In the genomic region with DNA sequence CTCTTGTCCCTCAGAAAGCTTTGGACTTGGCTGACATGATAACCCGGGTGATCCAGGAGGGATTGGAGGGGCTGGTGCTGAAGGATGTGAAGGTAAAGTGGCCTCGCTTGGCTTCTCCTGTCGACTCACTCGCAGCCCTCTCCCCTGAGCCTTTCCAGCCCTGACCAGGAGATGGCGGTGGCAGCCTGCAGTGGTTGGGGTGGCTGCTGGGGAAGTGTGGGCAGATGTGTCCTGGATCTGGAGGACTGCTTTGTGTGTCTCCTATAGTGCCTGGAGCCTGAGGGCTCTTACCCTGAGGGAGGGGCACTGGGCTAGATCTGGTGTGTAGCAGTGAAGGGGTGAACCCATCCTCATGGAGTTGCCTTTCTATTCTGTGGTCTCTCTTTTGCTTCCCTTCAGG, we compare ENCODE assay signal across 1 cellular context.
A peak's percentile ranks its signal among the peaks of the same experiment; 100 is the strongest.
TF ChIP-seq lines count a peak whose summit lies in the region.

No MANE protein-coding gene starts in this region.

TF ChIP-seq in HepG2, 621 proteins besides CTCF, POLR2A, EP300 and RAD21:
- TF ChIP-seq REPIN1 (CRISPR knock-in tag; IDR thresholded peaks at IDR 0.05; ENCODE audit: borderline replicate concordance, low read depth) (0 out of 2 replicates have a peak, but pooled peaks have one; percentile 21), ZNF687 (CRISPR knock-in tag; IDR thresholded peaks at IDR 0.05) (peak; percentile 63), IRF2 (CRISPR knock-in tag; IDR thresholded peaks at IDR 0.05) (0 out of 2 replicates have a peak, but pooled peaks have one; percentile 24), BRF2 (CRISPR knock-in tag; IDR thresholded peaks at IDR 0.05) (no peak), SAP130 (CRISPR knock-in tag; IDR thresholded peaks at IDR 0.05; ENCODE audit: low read depth) (peak; percentile 30; the same call in 1 of the 2 replicates), XRCC5 (optimal IDR thresholded peaks at IDR 0.05; ENCODE audit: low read length) (peak; percentile 41), SALL1 (CRISPR knock-in tag; IDR thresholded peaks at IDR 0.05) (peak; percentile 37; the same call in 1 of the 2 replicates), YY1 (IDR thresholded peaks at IDR 0.05; ENCODE audit: insufficient read depth, insufficient replicate concordance, low read depth, low read length) (peak; percentile 22), KDM2A (CRISPR knock-in tag; IDR thresholded peaks at IDR 0.05; ENCODE audit: borderline replicate concordance, low read depth) (peak; percentile 47; the same call in 1 of the 2 replicates), ELF3 (CRISPR knock-in tag; IDR thresholded peaks at IDR 0.05) (0 out of 2 replicates have a peak, but pooled peaks have one; percentile 41), RXRB (CRISPR knock-in tag; IDR thresholded peaks at IDR 0.05; ENCODE audit: borderline replicate concordance) (0 out of 2 replicates have a peak, but pooled peaks have one; percentile 19), MBD4 (IDR thresholded peaks at IDR 0.05; ENCODE audit: borderline replicate concordance, low read length) (no peak), ELF1 (CRISPR knock-in tag; IDR thresholded peaks at IDR 0.05) (peak; percentile 57; the same call in 1 of the 2 replicates), MXI1 (IDR thresholded peaks at IDR 0.05; ENCODE audit: borderline replicate concordance, low read depth, low read length) (0 out of 3 replicates have a peak, but pooled peaks have one; percentile 30), SMC3 (IDR thresholded peaks at IDR 0.05; ENCODE audit: low read length) (peak; percentile 70), KLF16 (CRISPR knock-in tag; IDR thresholded peaks at IDR 0.05) (0 out of 4 replicates have a peak, but pooled peaks of 1 of the 2 experiments have one; percentile 29), ZBTB38 (CRISPR knock-in tag; IDR thresholded peaks at IDR 0.05) (peak; percentile 30; the same call in 1 of the 2 replicates), NONO (IDR thresholded peaks at IDR 0.05) (no peak), NONO (CRISPR knock-in tag; conservative IDR thresholded peaks at IDR 0.05) (0 out of 2 replicates have a peak, but pooled peaks have one; percentile 41), NFYC (CRISPR knock-in tag; IDR thresholded peaks at IDR 0.05) (no peak), STAG1 (CRISPR knock-in tag; IDR thresholded peaks at IDR 0.05) (peak; percentile 99), ZNF329 (CRISPR knock-in tag; IDR thresholded peaks at IDR 0.05; ENCODE audit: low read depth) (no peak), GATAD1 (CRISPR knock-in tag; IDR thresholded peaks at IDR 0.05) (0 out of 2 replicates have a peak, but pooled peaks have one; percentile 35), PATZ1 (CRISPR knock-in tag; IDR thresholded peaks at IDR 0.05) (0 out of 2 replicates have a peak, but pooled peaks have one; percentile 14), ZNF383 (CRISPR knock-in tag; IDR thresholded peaks at IDR 0.05; ENCODE audit: borderline replicate concordance) (no peak), ZNF878 (CRISPR knock-in tag; IDR thresholded peaks at IDR 0.05) (no peak), ZFP91 (CRISPR knock-in tag; IDR thresholded peaks at IDR 0.05; ENCODE audit: borderline replicate concordance) (0 out of 2 replicates have a peak, but pooled peaks have one; percentile 34), SSRP1 (CRISPR knock-in tag; IDR thresholded peaks at IDR 0.05) (0 out of 2 replicates have a peak, but pooled peaks have one; percentile 40)
- TF ChIP-seq, protein P1, sequence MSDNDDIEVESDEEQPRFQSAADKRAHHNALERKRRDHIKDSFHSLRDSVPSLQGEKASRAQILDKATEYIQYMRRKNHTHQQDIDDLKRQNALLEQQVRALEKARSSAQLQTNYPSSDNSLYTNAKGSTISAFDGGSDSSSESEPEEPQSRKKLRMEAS (IDR thresholded peaks at IDR 0.05): no peak
- TF ChIP-seq, protein P2, sequence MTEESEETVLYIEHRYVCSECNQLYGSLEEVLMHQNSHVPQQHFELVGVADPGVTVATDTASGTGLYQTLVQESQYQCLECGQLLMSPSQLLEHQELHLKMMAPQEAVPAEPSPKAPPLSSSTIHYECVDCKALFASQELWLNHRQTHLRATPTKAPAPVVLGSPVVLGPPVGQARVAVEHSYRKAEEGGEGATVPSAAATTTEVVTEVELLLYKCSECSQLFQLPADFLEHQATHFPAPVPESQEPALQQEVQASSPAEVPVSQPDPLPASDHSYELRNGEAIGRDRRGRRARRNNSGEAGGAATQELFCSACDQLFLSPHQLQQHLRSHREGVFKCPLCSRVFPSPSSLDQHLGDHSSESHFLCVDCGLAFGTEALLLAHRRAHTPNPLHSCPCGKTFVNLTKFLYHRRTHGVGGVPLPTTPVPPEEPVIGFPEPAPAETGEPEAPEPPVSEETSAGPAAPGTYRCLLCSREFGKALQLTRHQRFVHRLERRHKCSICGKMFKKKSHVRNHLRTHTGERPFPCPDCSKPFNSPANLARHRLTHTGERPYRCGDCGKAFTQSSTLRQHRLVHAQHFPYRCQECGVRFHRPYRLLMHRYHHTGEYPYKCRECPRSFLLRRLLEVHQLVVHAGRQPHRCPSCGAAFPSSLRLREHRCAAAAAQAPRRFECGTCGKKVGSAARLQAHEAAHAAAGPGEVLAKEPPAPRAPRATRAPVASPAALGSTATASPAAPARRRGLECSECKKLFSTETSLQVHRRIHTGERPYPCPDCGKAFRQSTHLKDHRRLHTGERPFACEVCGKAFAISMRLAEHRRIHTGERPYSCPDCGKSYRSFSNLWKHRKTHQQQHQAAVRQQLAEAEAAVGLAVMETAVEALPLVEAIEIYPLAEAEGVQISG (CRISPR knock-in tag; IDR thresholded peaks at IDR 0.05): peak; percentile 71; the same call in 1 of the 2 replicates
